11 cellular contexts compared by ENCODE assay signal in genomic region chr2:42922790-42923631, GRCh38.
DNase-seq lines count a peak whose midpoint lies in the region; ATAC-seq, FAIRE-seq and TF ChIP-seq lines count a peak whose summit lies in the region.
"Had no signal": no experiment of that assay in that cellular context is flagged by ENCODE, and none has a peak within 500 bp of the region (broad histone marks: within the 10 kb centered on the region; RNA-seq: fewer than 3 reads in every experiment).

No MANE protein-coding gene starts in this region.

- no peak overlapping the region for H3K4me3 ChIP-seq in esophagus muscularis mucosa
- H3K4me3 ChIP-seq: GM12878, HAP-1 had no signal

- no peaks in the 10 kb centered on the region for H3K36me3 ChIP-seq in esophagus muscularis mucosa

- ATAC-seq in GM19023 (IDR thresholded peaks at IDR 0.05; ENCODE audit: unreplicated experiment) (no peak), GM21367 (IDR thresholded peaks at IDR 0.05; ENCODE audit: unreplicated experiment) (no peak)
- ATAC-seq: GM12878 had no signal

- FAIRE-seq in urothelium cell line (lab: Jason Lieb, UNC), result no peak
- FAIRE-seq: GM12878 had no signal

- TF ChIP-seq CTCF in RWPE1 (conservative IDR thresholded peaks at IDR 0.05; ENCODE audit: low read depth), result no peak
- TF ChIP-seq CTCF in esophagus muscularis mucosa (IDR thresholded peaks at IDR 0.05), result no peak

- TF ChIP-seq EP300 in esophagus muscularis mucosa (IDR thresholded peaks at IDR 0.05), result peak; percentile 89

- POLR2A ChIA-PET in RWPE1 (lab: Yijun Ruan, JAX; ENCODE audit: low non-redundant PET), result no interaction called here

- H3K4me1 ChIP-seq in esophagus muscularis mucosa, result peaks cover 66 to 77% (median 71%) of the 10 kb centered on the region in 4 donors

- 70% methylated on average over 6 of the region's 7 CpGs for WGBS in esophagus muscularis mucosa

- H3K9me3 ChIP-seq in esophagus muscularis mucosa, result no peaks in the 10 kb centered on the region
- H3K9me3 ChIP-seq: HAP-1 had no signal

- no peak for TF ChIP-seq POLR2A in esophagus muscularis mucosa (IDR thresholded peaks at IDR 0.05; ENCODE audit: low read depth)

- CTCF ChIA-PET in RWPE1 (lab: Yijun Ruan, JAX), result interaction anchor here (0.6 to 1.1 kb wide), 6 partner anchors 11 to 775 kb away, joined by 3 read pairs; no protein-coding TSS in a partner anchor

- intact Hi-C loops in esophagus muscularis mucosa (cut with DNase I), result no loop called here

- DNase-seq in RWPE1 (ENCODE audit: low spot score) (peak; percentile 38), esophagus muscularis mucosa (ENCODE audit: extremely low spot score) (no peak), mucosa of gallbladder (ENCODE audit: low spot score) (peak; percentile 68), urothelium cell line (ENCODE audit: low spot score) (peak; percentile 26), nucleus accumbens (lab: John Stamatoyannopoulos, UW) (no peak)
- no peak for DNase-seq in activated CD8-positive, alpha-beta memory T cell treated with anti-CD3 and anti-CD28 coated beads, Interleukin-2, amount 50 U/mL, for 48 hours
- DNase-seq: substantia nigra had no signal

- no peaks in the 10 kb centered on the region for H3K27me3 ChIP-seq in esophagus muscularis mucosa

- peak overlapping the region; percentile 85 for H3K27ac ChIP-seq in RWPE1
- H3K27ac ChIP-seq in esophagus muscularis mucosa (replicated peaks in 1 of 4), result peak overlapping the region; percentile 88 to 93 (median 90)

Comparison
In these comparisons a context has a peak if more than half of its experiments do, and no peak if none do; other contexts are left out.
1. DNase-seq: peak in RWPE1 (single experiment), mucosa of gallbladder (single experiment) and urothelium cell line (single experiment); none in esophagus muscularis mucosa (single experiment), activated CD8-positive, alpha-beta memory T cell treated with anti-CD3 and anti-CD28 coated beads, Interleukin-2, amount 50 U/mL, for 48 hours (single experiment) and nucleus accumbens (0 of 56).